ENCODE assay signal across 1 cellular context in the genomic region with DNA sequence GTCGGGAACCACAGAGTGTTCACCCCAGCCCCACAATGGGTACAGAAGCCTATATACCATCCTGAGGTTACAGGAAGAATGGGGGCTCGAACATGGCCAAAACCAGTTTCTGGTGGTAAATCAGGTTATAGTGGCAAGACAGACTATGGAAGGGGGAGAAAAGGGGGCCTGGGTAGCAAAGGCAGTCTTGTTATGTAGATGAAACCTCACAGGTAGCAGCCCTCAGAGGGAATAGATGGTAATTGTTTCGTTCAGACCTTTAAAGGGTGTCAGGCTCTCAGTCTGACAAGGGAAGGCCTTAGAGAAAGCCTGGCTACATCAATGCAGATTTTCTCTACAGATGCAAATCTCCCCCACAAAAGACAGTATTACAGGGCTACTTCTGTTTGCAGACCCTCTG.
TF ChIP-seq lines count a peak whose summit lies in the region.

No MANE protein-coding gene starts in this region.

TF ChIP-seq in endothelial cell of umbilical vein, 7 proteins besides CTCF, POLR2A, EP300 and RAD21 (continued from another document):
- TF ChIP-seq, protein P1, sequence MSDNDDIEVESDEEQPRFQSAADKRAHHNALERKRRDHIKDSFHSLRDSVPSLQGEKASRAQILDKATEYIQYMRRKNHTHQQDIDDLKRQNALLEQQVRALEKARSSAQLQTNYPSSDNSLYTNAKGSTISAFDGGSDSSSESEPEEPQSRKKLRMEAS (IDR thresholded peaks at IDR 0.05; ENCODE audit: insufficient read depth, insufficient read length), result no peak
- TF ChIP-seq JUN (IDR thresholded peaks at IDR 0.05; ENCODE audit: borderline replicate concordance, insufficient read depth, insufficient read length, low read depth), result no peak
- TF ChIP-seq EZH2 (IDR thresholded peaks at IDR 0.05; ENCODE audit: borderline replicate concordance, low read depth, low read length, severe bottlenecking), result no peak
- no peak for TF ChIP-seq GATA2 (IDR thresholded peaks at IDR 0.05; ENCODE audit: insufficient read depth, insufficient read length, low read depth, low read length)
- no peak for TF ChIP-seq FOS (IDR thresholded peaks at IDR 0.05; ENCODE audit: borderline replicate concordance, insufficient read depth, low read length)
- TF ChIP-seq MYC (IDR thresholded peaks at IDR 0.05; ENCODE audit: low read depth, low read length), result no peak
